2 cellular contexts compared by ENCODE assay signal in the genomic region with DNA sequence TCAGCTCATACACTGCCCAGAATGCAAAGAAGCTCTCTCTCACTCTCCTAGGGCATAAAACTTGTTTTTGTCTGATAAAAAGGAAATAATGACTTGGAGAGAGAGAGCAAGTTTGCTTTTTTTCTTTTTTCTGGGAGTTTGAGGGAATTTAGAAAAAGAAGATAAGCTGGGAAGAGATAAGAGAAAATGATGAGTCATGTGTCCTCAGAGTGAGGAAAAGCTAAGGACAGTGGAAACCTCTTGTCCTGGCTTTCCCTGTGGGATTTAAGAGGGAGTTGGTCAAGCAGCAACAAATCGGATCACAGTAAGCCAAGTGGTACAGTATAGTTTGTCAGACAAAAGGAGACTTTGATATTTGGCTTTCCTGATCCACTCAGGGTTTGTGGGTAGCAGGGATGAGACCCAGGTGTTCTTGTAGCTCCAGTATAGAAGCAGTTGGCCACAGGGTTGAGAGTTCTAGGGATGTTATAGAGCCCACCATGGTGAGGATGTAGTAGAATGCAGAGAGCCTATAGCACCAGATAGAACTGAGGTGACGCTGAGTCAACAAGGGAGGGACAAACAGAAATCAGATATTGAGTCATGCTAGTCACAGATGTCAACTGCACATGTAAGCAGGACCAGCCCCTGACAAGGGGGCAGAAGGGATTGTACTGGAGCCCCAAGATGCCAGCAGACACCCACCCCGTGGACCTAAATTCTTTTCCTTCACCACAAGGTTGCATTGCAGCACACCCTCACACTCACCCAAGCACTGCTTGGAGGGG.
TF ChIP-seq lines count a peak whose summit lies in the region.

No MANE protein-coding gene starts in this region.

TF ChIP-seq in H1, 55 proteins besides CTCF, POLR2A, EP300 and RAD21 (continues in another document):
- TF ChIP-seq SRF (IDR thresholded peaks at IDR 0.05; ENCODE audit: low read depth, low read length) (no peak), EZH2 (IDR thresholded peaks at IDR 0.05; ENCODE audit: low read depth, low read length, severe bottlenecking) (no peak), SUZ12 (IDR thresholded peaks at IDR 0.05; ENCODE audit: low read length) (no peak), JUND (IDR thresholded peaks at IDR 0.05; ENCODE audit: low read length) (no peak), YY1 (IDR thresholded peaks at IDR 0.05; ENCODE audit: low read depth, low read length) (no peak), TEAD4 (IDR thresholded peaks at IDR 0.05; ENCODE audit: low read depth, low read length) (no peak), ASH2L (IDR thresholded peaks at IDR 0.05; ENCODE audit: low read length) (no peak), SP1 (IDR thresholded peaks at IDR 0.05; ENCODE audit: low read depth, low read length) (no peak)
- TF ChIP-seq, protein P1, sequence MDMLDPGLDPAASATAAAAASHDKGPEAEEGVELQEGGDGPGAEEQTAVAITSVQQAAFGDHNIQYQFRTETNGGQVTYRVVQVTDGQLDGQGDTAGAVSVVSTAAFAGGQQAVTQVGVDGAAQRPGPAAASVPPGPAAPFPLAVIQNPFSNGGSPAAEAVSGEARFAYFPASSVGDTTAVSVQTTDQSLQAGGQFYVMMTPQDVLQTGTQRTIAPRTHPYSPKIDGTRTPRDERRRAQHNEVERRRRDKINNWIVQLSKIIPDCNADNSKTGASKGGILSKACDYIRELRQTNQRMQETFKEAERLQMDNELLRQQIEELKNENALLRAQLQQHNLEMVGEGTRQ (IDR thresholded peaks at IDR 0.05; ENCODE audit: low read length), result no peak
- TF ChIP-seq, protein P2, sequence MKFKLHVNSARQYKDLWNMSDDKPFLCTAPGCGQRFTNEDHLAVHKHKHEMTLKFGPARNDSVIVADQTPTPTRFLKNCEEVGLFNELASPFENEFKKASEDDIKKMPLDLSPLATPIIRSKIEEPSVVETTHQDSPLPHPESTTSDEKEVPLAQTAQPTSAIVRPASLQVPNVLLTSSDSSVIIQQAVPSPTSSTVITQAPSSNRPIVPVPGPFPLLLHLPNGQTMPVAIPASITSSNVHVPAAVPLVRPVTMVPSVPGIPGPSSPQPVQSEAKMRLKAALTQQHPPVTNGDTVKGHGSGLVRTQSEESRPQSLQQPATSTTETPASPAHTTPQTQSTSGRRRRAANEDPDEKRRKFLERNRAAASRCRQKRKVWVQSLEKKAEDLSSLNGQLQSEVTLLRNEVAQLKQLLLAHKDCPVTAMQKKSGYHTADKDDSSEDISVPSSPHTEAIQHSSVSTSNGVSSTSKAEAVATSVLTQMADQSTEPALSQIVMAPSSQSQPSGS (IDR thresholded peaks at IDR 0.05; ENCODE audit: low read length), result no peak

TF ChIP-seq in GM12891, 5 proteins besides CTCF, POLR2A, EP300 and RAD21 (continued from another document):
- TF ChIP-seq TAF1 (IDR thresholded peaks at IDR 0.05; ENCODE audit: low read depth, low read length) (no peak), POU2F2 (IDR thresholded peaks at IDR 0.05; ENCODE audit: low read depth, low read length) (no peak), PAX5 (IDR thresholded peaks at IDR 0.05; ENCODE audit: insufficient read depth, low read length, severe bottlenecking) (no peak), POLR2AphosphoS5 (IDR thresholded peaks at IDR 0.05; ENCODE audit: low read depth, low read length) (no peak)
